10 cellular contexts compared by ENCODE assay signal in the genomic region with DNA sequence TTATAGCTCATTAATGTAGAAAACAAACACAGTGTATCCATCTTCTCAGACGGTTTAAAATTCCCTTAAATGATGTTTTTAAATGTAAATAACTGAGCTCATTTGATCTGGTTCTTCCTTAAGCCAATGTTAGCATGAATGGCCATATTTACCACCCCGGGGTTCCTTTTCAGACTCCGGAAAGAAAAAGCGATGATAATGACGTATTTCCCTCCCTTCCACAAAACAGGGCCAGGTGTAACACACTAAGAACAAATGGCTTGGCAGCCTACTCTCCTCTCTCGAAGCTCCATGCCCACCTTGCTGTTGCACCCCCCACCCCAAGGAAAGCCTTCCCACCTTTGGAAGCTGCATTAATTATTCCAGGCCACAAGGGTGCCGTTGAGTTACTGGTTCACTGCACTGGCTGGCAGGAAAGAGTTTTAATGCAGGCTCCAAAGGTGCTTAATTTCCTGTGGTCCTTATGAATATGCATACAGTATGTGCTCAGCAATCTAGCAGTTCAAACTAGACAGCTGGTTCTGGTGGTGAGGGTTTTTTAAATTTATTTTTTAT.
DNase-seq lines count a peak whose midpoint lies in the region; ATAC-seq lines count a peak whose summit lies in the region.
"Had no signal": no experiment of that assay in that cellular context is flagged by ENCODE, and none has a peak within 500 bp of the region (broad histone marks: within the 10 kb centered on the region; RNA-seq: fewer than 3 reads in every experiment).

No MANE protein-coding gene starts in this region.

- H3K4me1 ChIP-seq in HUES48 (ENCODE audit: control insufficient read depth, insufficient read depth, low read length): peaks cover 31% of the 10 kb centered on the region
- H3K4me1 ChIP-seq: body of pancreas, prostate gland had no signal

- no peaks in the 10 kb centered on the region for H3K36me3 ChIP-seq in HUES48 (ENCODE audit: control insufficient read depth, insufficient read depth, low read length)
- H3K36me3 ChIP-seq: prostate gland had no signal

- ATAC-seq in left lobe of liver: peak; percentile 24
- ATAC-seq in GM18861 (IDR thresholded peaks at IDR 0.05; ENCODE audit: unreplicated experiment): no peak
- no peak for ATAC-seq in HG03025 (IDR thresholded peaks at IDR 0.05; ENCODE audit: low FRiP score, unreplicated experiment)
- ATAC-seq in GM21381 (IDR thresholded peaks at IDR 0.05; ENCODE audit: unreplicated experiment): no peak
- ATAC-seq: body of pancreas had no signal

- H3K9me3 ChIP-seq in HUES48 (ENCODE audit: control insufficient read depth, insufficient read depth, low read length): no peaks in the 10 kb centered on the region
- H3K9me3 ChIP-seq: body of pancreas, prostate gland had no signal

- H3K27ac ChIP-seq in HUES48 (ENCODE audit: low read depth, low read length): peak overlapping the region; percentile 36
- H3K27ac ChIP-seq: body of pancreas, prostate gland had no signal

- H3K9ac ChIP-seq in HUES48 (ENCODE audit: low read depth, low read length): no peak overlapping the region

- peak; percentile 25 for DNase-seq in NCI-H2171 treated with DMSO at 0.1 percent for 48 hours (lab: John Stamatoyannopoulos, UW)
- no peak for DNase-seq in NCI-H2171 (lab: John Stamatoyannopoulos, UW)
- DNase-seq in SW480 (ENCODE audit: low spot score): peak; percentile 19
- DNase-seq in left lobe of liver (ENCODE audit: low spot score): no peak
- DNase-seq: body of pancreas had no signal

- no peaks in the 10 kb centered on the region for H3K27me3 ChIP-seq in HUES48 (ENCODE audit: control insufficient read depth, insufficient read depth, low read length)
- H3K27me3 ChIP-seq: body of pancreas had no signal

- H3K4me3 ChIP-seq in HUES48 (ENCODE audit: low read depth, low read length): no peak overlapping the region
- H3K4me3 ChIP-seq: body of pancreas, prostate gland had no signal

Comparison
In these comparisons a context has a peak if more than half of its experiments do, and no peak if none do; other contexts are left out.
1. DNase-seq: peak in NCI-H2171 treated with DMSO at 0.1 percent for 48 hours (single experiment) and SW480 (single experiment); none in NCI-H2171 (single experiment) and left lobe of liver (single experiment).